1 cellular context compared by ENCODE assay signal in the genomic region with DNA sequence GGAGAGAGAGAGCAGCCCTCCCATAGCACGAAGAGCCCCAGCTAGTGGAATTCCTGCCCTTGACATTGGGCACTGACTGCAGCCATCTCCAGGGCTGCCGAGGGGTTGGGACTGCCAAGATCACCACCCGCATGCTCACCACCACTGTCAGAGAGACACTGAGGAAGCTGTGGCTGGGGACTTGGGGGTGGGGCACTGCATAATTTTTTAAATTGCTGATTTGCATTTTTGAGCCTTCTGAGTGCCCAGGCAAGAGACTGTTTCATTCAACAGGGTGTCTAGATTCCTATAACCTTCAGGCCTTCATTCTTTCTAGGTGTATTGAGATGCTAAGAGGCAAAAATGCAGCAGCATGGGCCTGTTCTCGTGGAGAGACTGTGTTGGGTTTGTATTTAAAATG.
TF ChIP-seq lines count a peak whose summit lies in the region.

No MANE protein-coding gene starts in this region.

TF ChIP-seq in HepG2, 621 proteins besides CTCF, POLR2A, EP300 and RAD21:
- TF ChIP-seq TCF12 (IDR thresholded peaks at IDR 0.05) (no peak), TCF12 (CRISPR knock-in tag; IDR thresholded peaks at IDR 0.05) (no peak), MAFK (conservative IDR thresholded peaks at IDR 0.05 in 1 of 2, IDR thresholded peaks at IDR 0.05 in 1 of 2; ENCODE audit: low read length in 2 of 2) (peak in 1 of 2 experiments; percentile 57; a peak in 3 of 4 replicates), MAFF (IDR thresholded peaks at IDR 0.05; ENCODE audit: low read depth, low read length) (peak; percentile 54; the same call in 1 of the 2 replicates), AGO1 (IDR thresholded peaks at IDR 0.05; ENCODE audit: low read depth, low read length, poor library complexity, severe bottlenecking) (no peak)
